In the genomic region with DNA sequence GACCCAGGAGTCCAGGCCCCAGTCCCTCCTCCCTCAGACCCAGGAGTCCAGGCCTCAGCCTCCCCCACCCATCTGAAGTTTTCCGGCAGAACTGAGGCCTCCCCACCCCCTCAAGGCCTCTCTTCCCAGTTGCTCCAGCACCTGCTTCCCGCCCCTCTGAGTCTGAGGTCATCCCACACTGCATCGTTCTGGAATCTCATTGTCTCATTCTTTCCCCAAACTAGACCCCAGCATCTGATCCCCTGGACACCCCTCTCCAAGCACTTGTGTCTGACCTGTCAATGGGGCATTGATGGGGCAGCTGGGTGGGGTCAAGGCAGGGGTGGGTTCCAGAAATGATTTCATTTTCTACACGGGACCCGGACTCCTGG, we compare ENCODE assay signal across 16 cellular contexts. TPM values are rescaled to one million over a fixed set of nuclear protein-coding genes. Genes with fewer than 3 reads are reported as not detected.
DNase-seq lines count a peak whose midpoint lies in the region; ATAC-seq, FAIRE-seq and TF ChIP-seq lines count a peak whose summit lies in the region.
"Had no signal": no experiment of that assay in that cellular context is flagged by ENCODE, and none has a peak within 500 bp of the region (broad histone marks: within the 10 kb centered on the region; RNA-seq: fewer than 3 reads in every experiment).

No MANE protein-coding gene starts in this region.

- H4K8ac ChIP-seq in neuronal stem cell (ENCODE audit: low read depth, low read length): no peak overlapping the region

- H3K9me3 ChIP-seq in astrocyte (ENCODE audit: insufficient read depth, low read depth, low read length) (no peaks in the 10 kb centered on the region), neuronal stem cell (replicated peaks in 1 of 2; ENCODE audit: control insufficient read depth in 2 of 2, insufficient read depth in 1 of 2, low read depth in 1 of 2, low read length in 2 of 2) (peaks cover 0 to 3% of the 10 kb centered on the region in 2 donors)
- H3K9me3 ChIP-seq: prostate gland had no signal

- H3K27ac Mint-ChIP-seq in astrocyte (ENCODE audit: unreplicated experiment): peak overlapping the region; percentile 80
- H3K27ac Mint-ChIP-seq: CD8-positive, alpha-beta memory T cell; immature natural killer cell had no signal

- peak overlapping the region; percentile 41 for H3K4me2 ChIP-seq in astrocyte (ENCODE audit: low read length)
- H3K4me2 ChIP-seq in neuronal stem cell (ENCODE audit: insufficient read depth, low read length, poor library complexity, severe bottlenecking): peak overlapping the region; percentile 14

- no peaks in the 10 kb centered on the region for H4K20me1 ChIP-seq in astrocyte (ENCODE audit: insufficient read depth, low read length)

- no peaks in the 10 kb centered on the region for H3K36me3 Mint-ChIP-seq in astrocyte (ENCODE audit: low read depth, unreplicated experiment)
- H3K36me3 Mint-ChIP-seq: CD8-positive, alpha-beta memory T cell; immature natural killer cell had no signal

- peaks cover 4% of the 10 kb centered on the region for H3K79me1 ChIP-seq in neuronal stem cell (ENCODE audit: low read depth, low read length)

- H3K4me3 Mint-ChIP-seq in astrocyte (ENCODE audit: unreplicated experiment): no peak overlapping the region
- H3K4me3 Mint-ChIP-seq: CD8-positive, alpha-beta memory T cell; immature natural killer cell had no signal

- no peak for ATAC-seq in foreskin keratinocyte

- H4K91ac ChIP-seq in neuronal stem cell (ENCODE audit: low read depth, low read length, poor library complexity): peak overlapping the region; percentile 53

- peak overlapping the region; percentile 96 for H2BK15ac ChIP-seq in neuronal stem cell (ENCODE audit: low read length)

- no peak overlapping the region for H3K23ac ChIP-seq in neuronal stem cell (ENCODE audit: low read depth, low read length, poor library complexity)

- no peak overlapping the region for H3K4ac ChIP-seq in neuronal stem cell (ENCODE audit: low read length)

- no peak overlapping the region for H3K14ac ChIP-seq in neuronal stem cell (ENCODE audit: low read length)

- H3K4me1 ChIP-seq in astrocyte (ENCODE audit: insufficient read depth, low read length) (no peaks in the 10 kb centered on the region), neuronal stem cell (ENCODE audit: control insufficient read depth in 2 of 2, insufficient read depth in 1 of 2, low read depth in 1 of 2, low read length in 2 of 2) (peaks cover 14 to 18% of the 10 kb centered on the region in 2 donors), foreskin keratinocyte (no peaks in the 10 kb centered on the region)
- H3K4me1 ChIP-seq: prostate gland had no signal

- DNase-seq in DMS53 (lab: John Stamatoyannopoulos, UW): peak; percentile 44
- DNase-seq in DMS53 treated with DMSO at 0.1 percent for 48 hours (lab: John Stamatoyannopoulos, UW; ENCODE audit: unreplicated experiment): no peak
- DNase-seq in astrocyte (ENCODE audit: low read depth): peak; percentile 36
- DNase-seq in neuronal stem cell (ENCODE audit: low spot score): no peak
- no peak for DNase-seq in amygdala (lab: John Stamatoyannopoulos, UW)
- DNase-seq in foreskin keratinocyte: no peak
- DNase-seq: brain microvascular endothelial cell; CD8-positive, alpha-beta memory T cell; effector CD4-positive, alpha-beta T cell; immature natural killer cell had no signal

- H2AFZ ChIP-seq in astrocyte (ENCODE audit: low read depth, low read length) (no peak overlapping the region), neuronal stem cell (ENCODE audit: low read length) (peak overlapping the region; percentile 84)

- TF ChIP-seq CTCF in astrocyte (IDR thresholded peaks at IDR 0.05; ENCODE audit: insufficient read depth, low read depth, low read length) (no peak), foreskin keratinocyte (conservative IDR thresholded peaks at IDR 0.05) (no peak)

- H3K9ac ChIP-seq in astrocyte (ENCODE audit: low read length) (peak overlapping the region; percentile 31), neuronal stem cell (ENCODE audit: low read depth, low read length, poor library complexity) (no peak overlapping the region)

- no peaks in the 10 kb centered on the region for H3K36me3 ChIP-seq in astrocyte (ENCODE audit: insufficient read depth, low read length)
- H3K36me3 ChIP-seq in neuronal stem cell (replicated peaks in 1 of 2; ENCODE audit: control insufficient read depth in 2 of 2, insufficient read depth in 2 of 2, low read length in 2 of 2): no peaks in the 10 kb centered on the region
- H3K36me3 ChIP-seq: brain microvascular endothelial cell, prostate gland had no signal

- peaks cover 2% of the 10 kb centered on the region for H3K9me3 Mint-ChIP-seq in astrocyte (ENCODE audit: unreplicated experiment)
- H3K9me3 Mint-ChIP-seq: CD8-positive, alpha-beta memory T cell; immature natural killer cell had no signal

- H2AK5ac ChIP-seq in neuronal stem cell (ENCODE audit: low read depth, low read length): peak overlapping the region; percentile 81

- H3K4me3 ChIP-seq in astrocyte (ENCODE audit: insufficient read depth, low read depth, low read length) (no peak overlapping the region), neuronal stem cell (ENCODE audit: low read length in 2 of 2) (no peak overlapping the region)
- H3K4me3 ChIP-seq: prostate gland had no signal

- H3K4me1 Mint-ChIP-seq in astrocyte (ENCODE audit: low read depth, unreplicated experiment): peaks cover 2% of the 10 kb centered on the region
- H3K4me1 Mint-ChIP-seq: CD8-positive, alpha-beta memory T cell; immature natural killer cell had no signal

- FAIRE-seq in astrocyte (lab: Jason Lieb, UNC): no peak

- H3K27me3 ChIP-seq in astrocyte (ENCODE audit: insufficient read depth, low read length): no peaks in the 10 kb centered on the region
- H3K27me3 ChIP-seq in neuronal stem cell (ENCODE audit: control insufficient read depth in 3 of 3, insufficient read depth in 3 of 3, low read depth in 1 of 3, low read length in 3 of 3): no peaks in the 10 kb centered on the region
- no peaks in the 10 kb centered on the region for H3K27me3 ChIP-seq in foreskin keratinocyte
- H3K27me3 ChIP-seq: brain microvascular endothelial cell had no signal

- WGBS in neuronal stem cell (ENCODE audit: extremely low coverage in 2 of 2, insufficient read length in 2 of 2, insufficient replicate concordance in 1 of 2), 2 donors: no CpG with 5 or more reads among the region's 5 CpGs

- H3K27ac ChIP-seq in astrocyte (ENCODE audit: low read depth, low read length): no peak overlapping the region
- peak overlapping the region; percentile 73 for H3K27ac ChIP-seq in neuronal stem cell (replicated peaks; ENCODE audit: low read length)
- H3K27ac ChIP-seq in foreskin keratinocyte: no peak overlapping the region
- H3K27ac ChIP-seq: 22Rv1, brain microvascular endothelial cell, prostate gland had no signal

- no peaks in the 10 kb centered on the region for H3K79me2 ChIP-seq in astrocyte (ENCODE audit: insufficient read depth, low read length)

- H2BK5ac ChIP-seq in neuronal stem cell (ENCODE audit: low read length): peak overlapping the region; percentile 53

- no peak overlapping the region for H2BK12ac ChIP-seq in neuronal stem cell (ENCODE audit: low read length)

- H3K18ac ChIP-seq in neuronal stem cell (ENCODE audit: low read length): peak overlapping the region; percentile 20

- H2BK120ac ChIP-seq in neuronal stem cell (ENCODE audit: low read depth, low read length): peak overlapping the region; percentile 67

- H3K27me3 Mint-ChIP-seq in astrocyte (ENCODE audit: low read depth, unreplicated experiment): peaks cover 5% of the 10 kb centered on the region

RNA-seq across cellular contexts. Expression of a gene that starts 0.8 kb away (rescaled TPM):
- total RNA-seq in astrocyte: 2.5 and 4.2 TPM in 2 replicates
- polyA plus RNA-seq in neuronal stem cell (2013, experiment 1 of 2): 4.6 TPM
- polyA plus RNA-seq in neuronal stem cell (2013, experiment 2 of 2): 4.6 TPM
- not detected in 2 replicates for total RNA-seq in foreskin keratinocyte
- polyA plus RNA-seq in foreskin keratinocyte: not detected in 2 replicates
- total RNA-seq: activated CD8-positive, alpha-beta memory T cell treated with anti-CD3 and anti-CD28 coated beads for 36 hours; CD8-positive, alpha-beta memory T cell; fibroblast of villous mesenchyme; mononuclear cell; prostate gland had no signal
- polyA plus RNA-seq: CD8-positive, alpha-beta memory T cell; immature natural killer cell; thymus had no signal

RNA-seq across cellular contexts. Expression of a gene that starts 7.6 kb away (rescaled TPM):
- total RNA-seq in astrocyte (0.34 and 0.91 TPM in 2 replicates), foreskin keratinocyte (not detected in 2 replicates)
- 4.0 TPM for polyA plus RNA-seq in neuronal stem cell (2013, experiment 1 of 2)
- 4.2 TPM for polyA plus RNA-seq in neuronal stem cell (2013, experiment 2 of 2)
- polyA plus RNA-seq in foreskin keratinocyte: not detected in 2 replicates
- total RNA-seq: activated CD8-positive, alpha-beta memory T cell treated with anti-CD3 and anti-CD28 coated beads for 36 hours; CD8-positive, alpha-beta memory T cell; mononuclear cell had no signal
- polyA plus RNA-seq: CD8-positive, alpha-beta memory T cell; immature natural killer cell had no signal

RNA-seq across cellular contexts. Expression of a gene that starts 42.9 kb away (rescaled TPM):
- total RNA-seq in astrocyte (50.2 and 58.0 TPM in 2 replicates), foreskin keratinocyte (5.3 and 6.1 TPM in 2 replicates)
- 34.7 TPM for polyA plus RNA-seq in neuronal stem cell (2013, experiment 1 of 2)
- polyA plus RNA-seq in neuronal stem cell (2013, experiment 2 of 2): 32.1 TPM
- 7.6 and 8.4 TPM in 2 replicates for polyA plus RNA-seq in foreskin keratinocyte

RNA-seq across cellular contexts. Expression of a gene that starts 49.5 kb away (rescaled TPM):
- total RNA-seq in astrocyte (46.8 and 66.1 TPM in 2 replicates), foreskin keratinocyte (not detected in 2 replicates)
- 0.89 TPM for polyA plus RNA-seq in neuronal stem cell (2013, experiment 1 of 2)
- polyA plus RNA-seq in neuronal stem cell (2013, experiment 2 of 2): 0.94 TPM
- 0.01 TPM in 1 of 2 replicates, not detected in the other for polyA plus RNA-seq in foreskin keratinocyte
- polyA plus RNA-seq: CD8-positive, alpha-beta memory T cell; immature natural killer cell had no signal

RNA-seq across cellular contexts. Expression of a gene that starts 52.7 kb away (rescaled TPM):
- total RNA-seq in astrocyte (68.7 and 71.2 TPM in 2 replicates), foreskin keratinocyte (20.7 and 22.4 TPM in 2 replicates)
- polyA plus RNA-seq in neuronal stem cell (2013, experiment 1 of 2): 117 TPM
- polyA plus RNA-seq in neuronal stem cell (2013, experiment 2 of 2): 115 TPM
- 31.1 and 33.2 TPM in 2 replicates for polyA plus RNA-seq in foreskin keratinocyte

Comparison
In these comparisons a context has a peak if more than half of its experiments do, and no peak if none do; other contexts are left out.
1. DNase-seq: peak in DMS53 (single experiment) and astrocyte (single experiment); none in DMS53 treated with DMSO at 0.1 percent for 48 hours (single experiment), neuronal stem cell (single experiment), amygdala (0 of 56) and foreskin keratinocyte (0 of 2).